ENCODE assay signal across 1 cellular context in the genomic region with DNA sequence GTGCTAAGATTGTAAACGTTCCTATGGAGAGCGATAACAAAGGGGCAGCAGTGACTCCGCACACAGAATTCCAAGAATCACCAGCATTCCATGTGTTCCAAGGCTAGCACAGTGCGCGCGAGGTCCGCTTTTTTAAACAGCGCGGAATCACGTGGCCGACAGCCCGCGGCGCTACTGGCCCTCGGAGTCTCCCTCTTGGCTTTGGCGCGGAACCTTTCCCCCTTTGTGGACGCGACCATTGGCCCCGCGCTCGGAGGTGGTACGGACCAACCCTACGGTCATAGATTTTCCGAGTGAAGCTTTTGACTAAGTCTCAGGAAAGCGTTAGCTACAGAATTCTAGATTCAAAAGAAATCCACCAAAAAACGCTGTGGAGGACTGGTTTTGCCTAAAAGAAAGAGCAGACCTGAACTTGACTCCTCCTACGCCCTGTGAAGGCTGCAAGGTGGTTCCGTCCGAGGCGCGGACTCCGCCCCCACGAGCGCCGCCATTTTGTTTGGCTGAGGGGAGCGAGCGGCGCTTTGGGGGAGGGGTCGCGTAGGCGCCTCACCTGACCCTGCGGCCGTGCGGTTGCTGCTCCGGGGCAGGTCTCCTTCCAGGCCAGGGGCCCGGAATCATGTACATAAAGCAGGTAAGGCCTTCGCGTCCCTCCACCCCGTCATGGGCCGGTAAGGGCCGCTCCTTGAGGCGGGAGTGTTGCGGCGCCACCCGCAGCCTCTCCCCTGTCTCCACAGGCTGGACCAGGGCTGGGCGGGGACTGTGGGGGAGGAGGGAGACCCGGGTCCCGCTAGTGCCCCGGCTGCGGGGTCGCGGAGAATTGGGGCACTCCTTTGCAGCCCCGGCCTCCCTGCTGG.
TF ChIP-seq lines count a peak whose summit lies in the region.

A gene (plus strand): TSS at position 495 of the 854 bp plus-strand sequence. CDS start 122 bp downstream, at position 617.

TF ChIP-seq in WTC11, 78 proteins besides CTCF, POLR2A, EP300 and RAD21 (continued from another document):
- TF ChIP-seq, protein P1, sequence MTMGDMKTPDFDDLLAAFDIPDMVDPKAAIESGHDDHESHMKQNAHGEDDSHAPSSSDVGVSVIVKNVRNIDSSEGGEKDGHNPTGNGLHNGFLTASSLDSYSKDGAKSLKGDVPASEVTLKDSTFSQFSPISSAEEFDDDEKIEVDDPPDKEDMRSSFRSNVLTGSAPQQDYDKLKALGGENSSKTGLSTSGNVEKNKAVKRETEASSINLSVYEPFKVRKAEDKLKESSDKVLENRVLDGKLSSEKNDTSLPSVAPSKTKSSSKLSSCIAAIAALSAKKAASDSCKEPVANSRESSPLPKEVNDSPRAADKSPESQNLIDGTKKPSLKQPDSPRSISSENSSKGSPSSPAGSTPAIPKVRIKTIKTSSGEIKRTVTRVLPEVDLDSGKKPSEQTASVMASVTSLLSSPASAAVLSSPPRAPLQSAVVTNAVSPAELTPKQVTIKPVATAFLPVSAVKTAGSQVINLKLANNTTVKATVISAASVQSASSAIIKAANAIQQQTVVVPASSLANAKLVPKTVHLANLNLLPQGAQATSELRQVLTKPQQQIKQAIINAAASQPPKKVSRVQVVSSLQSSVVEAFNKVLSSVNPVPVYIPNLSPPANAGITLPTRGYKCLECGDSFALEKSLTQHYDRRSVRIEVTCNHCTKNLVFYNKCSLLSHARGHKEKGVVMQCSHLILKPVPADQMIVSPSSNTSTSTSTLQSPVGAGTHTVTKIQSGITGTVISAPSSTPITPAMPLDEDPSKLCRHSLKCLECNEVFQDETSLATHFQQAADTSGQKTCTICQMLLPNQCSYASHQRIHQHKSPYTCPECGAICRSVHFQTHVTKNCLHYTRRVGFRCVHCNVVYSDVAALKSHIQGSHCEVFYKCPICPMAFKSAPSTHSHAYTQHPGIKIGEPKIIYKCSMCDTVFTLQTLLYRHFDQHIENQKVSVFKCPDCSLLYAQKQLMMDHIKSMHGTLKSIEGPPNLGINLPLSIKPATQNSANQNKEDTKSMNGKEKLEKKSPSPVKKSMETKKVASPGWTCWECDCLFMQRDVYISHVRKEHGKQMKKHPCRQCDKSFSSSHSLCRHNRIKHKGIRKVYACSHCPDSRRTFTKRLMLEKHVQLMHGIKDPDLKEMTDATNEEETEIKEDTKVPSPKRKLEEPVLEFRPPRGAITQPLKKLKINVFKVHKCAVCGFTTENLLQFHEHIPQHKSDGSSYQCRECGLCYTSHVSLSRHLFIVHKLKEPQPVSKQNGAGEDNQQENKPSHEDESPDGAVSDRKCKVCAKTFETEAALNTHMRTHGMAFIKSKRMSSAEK (CRISPR knock-in tag; IDR thresholded peaks at IDR 0.05; ENCODE audit: borderline replicate concordance): no peak
- TF ChIP-seq CREB1 (CRISPR knock-in tag; IDR thresholded peaks at IDR 0.05) (peak; percentile 77; the same call in 1 of the 2 replicates), JAZF1 (CRISPR knock-in tag; IDR thresholded peaks at IDR 0.05) (no peak), OVOL2 (CRISPR knock-in tag; IDR thresholded peaks at IDR 0.05; ENCODE audit: borderline replicate concordance) (no peak), TP53 (CRISPR knock-in tag; IDR thresholded peaks at IDR 0.05) (peak; percentile 82; the same call in 1 of the 2 replicates), SMAD4 (CRISPR knock-in tag; IDR thresholded peaks at IDR 0.05) (no peak; the same call in 1 of the 2 replicates)
- TF ChIP-seq, protein P2, sequence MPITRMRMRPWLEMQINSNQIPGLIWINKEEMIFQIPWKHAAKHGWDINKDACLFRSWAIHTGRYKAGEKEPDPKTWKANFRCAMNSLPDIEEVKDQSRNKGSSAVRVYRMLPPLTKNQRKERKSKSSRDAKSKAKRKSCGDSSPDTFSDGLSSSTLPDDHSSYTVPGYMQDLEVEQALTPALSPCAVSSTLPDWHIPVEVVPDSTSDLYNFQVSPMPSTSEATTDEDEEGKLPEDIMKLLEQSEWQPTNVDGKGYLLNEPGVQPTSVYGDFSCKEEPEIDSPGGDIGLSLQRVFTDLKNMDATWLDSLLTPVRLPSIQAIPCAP (CRISPR knock-in tag; IDR thresholded peaks at IDR 0.05): 0 out of 2 replicates have a peak, but pooled peaks have one; percentile 18
